14 cellular contexts compared by ENCODE assay signal in the genomic region with DNA sequence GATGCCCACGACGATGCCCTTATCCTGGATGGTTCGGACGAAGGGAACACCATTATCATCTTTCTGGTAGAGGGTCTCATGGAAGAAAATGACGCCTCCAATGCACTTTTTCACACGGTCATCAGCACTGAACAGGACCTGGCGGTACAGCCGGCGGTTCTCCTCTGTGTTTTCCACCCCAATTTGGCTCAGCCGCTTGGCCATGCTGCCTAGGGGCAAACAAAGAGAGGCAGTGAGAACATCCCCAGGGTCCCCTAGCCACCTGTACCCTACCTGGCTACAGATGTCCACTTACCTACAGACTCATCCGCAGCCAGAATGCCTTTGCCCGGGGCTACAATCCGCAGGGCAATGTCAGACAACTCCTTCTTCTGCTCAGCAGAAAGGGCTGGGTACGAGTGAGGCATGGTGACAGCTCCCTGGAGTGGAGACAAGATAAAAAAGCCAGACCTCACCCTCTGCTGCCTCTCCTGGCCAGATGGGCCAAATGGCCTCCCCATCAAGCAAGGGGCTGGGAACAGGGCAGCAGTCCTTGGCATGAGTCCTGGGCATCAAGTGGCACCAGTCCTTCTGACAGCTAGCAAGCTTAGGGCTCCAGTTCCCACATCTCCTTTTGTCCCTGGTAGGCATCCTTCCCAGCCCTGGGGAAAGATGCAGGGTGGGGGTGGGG. TPM values are rescaled to one million over a fixed set of nuclear protein-coding genes. Genes with fewer than 3 reads are reported as not detected.
DNase-seq lines count a peak whose midpoint lies in the region; TF ChIP-seq lines count a peak whose summit lies in the region.
"Had no signal": no experiment of that assay in that cellular context is flagged by ENCODE, and none has a peak within 500 bp of the region (broad histone marks: within the 10 kb centered on the region; RNA-seq: fewer than 3 reads in every experiment).

No MANE protein-coding gene starts in this region.

- H4K20me1 ChIP-seq in DOHH2 (ENCODE audit: control insufficient read depth, insufficient read depth, low read depth, low read length), result no peaks in the 10 kb centered on the region
- peaks cover 2% of the 10 kb centered on the region for H4K20me1 ChIP-seq in H9 (ENCODE audit: control insufficient read depth, insufficient read depth, insufficient read length)

- H3K79me1 ChIP-seq in H9 (ENCODE audit: insufficient read depth, low read depth, low read length, poor library complexity, severe bottlenecking), result no peaks in the 10 kb centered on the region
- no peaks in the 10 kb centered on the region for H3K79me1 ChIP-seq in mesendoderm (ENCODE audit: low read length)

- no peak for TF ChIP-seq POLR2A in vagina (IDR thresholded peaks at IDR 0.05)

- no peak overlapping the region for H2BK20ac ChIP-seq in H9 (ENCODE audit: low read depth, low read length, poor library complexity, severe bottlenecking)

- no peak overlapping the region for H3K23ac ChIP-seq in H9 (ENCODE audit: insufficient read length, low read depth, low read length)
- no peak overlapping the region for H3K23ac ChIP-seq in mesendoderm (ENCODE audit: low read length)

- H3K27me3 Mint-ChIP-seq in H9 (ENCODE audit: low read depth), result peaks cover 7% of the 10 kb centered on the region

- peaks cover 35% of the 10 kb centered on the region for H3K4me1 ChIP-seq in DOHH2 (ENCODE audit: control insufficient read depth, low read length)
- no peaks in the 10 kb centered on the region for H3K4me1 ChIP-seq in H9 (ENCODE audit: insufficient read depth, low read length)
- H3K4me1 ChIP-seq in mesendoderm (ENCODE audit: control insufficient read depth, low read depth, low read length), result peaks cover 8% of the 10 kb centered on the region
- H3K4me1 ChIP-seq in vagina, result peaks cover 27% of the 10 kb centered on the region

- H3K14ac ChIP-seq in H9 (ENCODE audit: insufficient read depth, low read length), result no peak overlapping the region

- H3K79me2 ChIP-seq in DOHH2 (ENCODE audit: control insufficient read depth, low read length) (peaks cover 9% of the 10 kb centered on the region), H9 (ENCODE audit: insufficient read depth, low read length) (no peaks in the 10 kb centered on the region), mesendoderm (ENCODE audit: control insufficient read depth, insufficient read depth, low read length) (no peaks in the 10 kb centered on the region)

- H3K27me3 ChIP-seq in DOHH2 (ENCODE audit: control insufficient read depth, low read length) (no peaks in the 10 kb centered on the region), H9 (ENCODE audit: insufficient read depth, low read length) (no peaks in the 10 kb centered on the region), mesendoderm (ENCODE audit: insufficient read depth, low read length, poor library complexity) (no peaks in the 10 kb centered on the region), vagina (no peaks in the 10 kb centered on the region)
- H3K27me3 ChIP-seq: gastrocnemius medialis, upper lobe of left lung had no signal

- no CpG with 5 or more reads among the region's 14 CpGs for WGBS in H9 (ENCODE audit: extremely low coverage, insufficient read length, low lambda C conversion rate)
- no CpG with 5 or more reads among the region's 14 CpGs for WGBS in mesendoderm (ENCODE audit: extremely low coverage, insufficient coverage, low lambda C conversion rate)

- peak overlapping the region; percentile 68 for H3K4me3 ChIP-seq in DOHH2 (ENCODE audit: low read length)
- H3K4me3 ChIP-seq in mesendoderm (ENCODE audit: low read length), result no peak overlapping the region
- no peak overlapping the region for H3K4me3 ChIP-seq in vagina
- H3K4me3 ChIP-seq: gastrocnemius medialis, lung, upper lobe of left lung had no signal

- H2BK5ac ChIP-seq in H9 (ENCODE audit: insufficient read length, low read length) (no peak overlapping the region), mesendoderm (ENCODE audit: low read length) (no peak overlapping the region)

- no peak overlapping the region for H4K91ac ChIP-seq in H9 (ENCODE audit: insufficient read length, low read depth, low read length)

- H3K9ac ChIP-seq in H9 (ENCODE audit: extremely low read depth, insufficient read length, low read length) (no peak overlapping the region), mesendoderm (ENCODE audit: low read length) (no peak overlapping the region)

- H3K4ac ChIP-seq in H9 (ENCODE audit: low read depth, low read length) (no peak overlapping the region), mesendoderm (ENCODE audit: low read depth, low read length) (no peak overlapping the region)

- H3K18ac ChIP-seq in H9 (ENCODE audit: insufficient read length, low read depth, low read length) (no peak overlapping the region), mesendoderm (ENCODE audit: low read length) (no peak overlapping the region)

- no peak overlapping the region for H2AFZ ChIP-seq in H9 (ENCODE audit: low read length)

- peaks cover 23 to 52% (median 51%) of the 10 kb centered on the region in 3 experiments; a peak in 6 of 7 replicates for H3K36me3 Mint-ChIP-seq in H9 (ENCODE audit: insufficient read depth in 1 of 3, low read depth in 3 of 3)

- H3K9me2 ChIP-seq in DOHH2 (replicated peaks; ENCODE audit: control insufficient read depth, low read length), result no peaks in the 10 kb centered on the region

- H3K4me3 Mint-ChIP-seq in H9, result no peak overlapping the region

- H3K27ac Mint-ChIP-seq in H9, result no peak overlapping the region

- no peak overlapping the region for H3T11ph ChIP-seq in H9 (ENCODE audit: low read length)

- H3K4me2 ChIP-seq in DOHH2 (ENCODE audit: low read length) (peak overlapping the region; percentile 61), H9 (ENCODE audit: insufficient read depth, insufficient read length, low read length) (peak overlapping the region; percentile 38), mesendoderm (ENCODE audit: low read length) (no peak overlapping the region)

- H2BK120ac ChIP-seq in H9 (ENCODE audit: low read depth, low read length, poor library complexity, severe bottlenecking) (no peak overlapping the region), mesendoderm (ENCODE audit: low read depth, low read length) (no peak overlapping the region)

- no peak overlapping the region for H2AK5ac ChIP-seq in H9 (ENCODE audit: insufficient read length, low read length)
- H2AK5ac ChIP-seq in mesendoderm (ENCODE audit: low read length), result no peak overlapping the region

- peak; percentile 8 for TF ChIP-seq CTCF in DOHH2 (IDR thresholded peaks at IDR 0.05; ENCODE audit: low read depth, low read length, poor library complexity, severe bottlenecking)
- peak; percentile 24; the same call in 1 of the 3 replicates for TF ChIP-seq CTCF in H9 (conservative IDR thresholded peaks at IDR 0.05)
- TF ChIP-seq CTCF in vagina (IDR thresholded peaks at IDR 0.05), result no peak

- DNase-seq in H9, result no peak
- peak; percentile 28 to 51 for DNase-seq in cerebellar nuclear complex (lab: John Stamatoyannopoulos, UW)
- DNase-seq in mesendoderm, result peak; percentile 42
- no peak for DNase-seq in vagina (ENCODE audit: extremely low spot score in 2 of 2)
- DNase-seq in NCI-H1417 treated with DMSO at 0.1 percent for 48 hours (lab: John Stamatoyannopoulos, UW), result no peak
- DNase-seq in stimulated activated CD4-positive, alpha-beta T cell treated with anti-CD3 and anti-CD28 coated beads, Interleukin-4, amount 100 ng/mL, for 4 hours, result no peak
- DNase-seq: Calu3, gastrocnemius medialis, NCI-H1694, retina, upper lobe of left lung had no signal

- H3K9me3 Mint-ChIP-seq in H9, result no peaks in the 10 kb centered on the region
- H3K9me3 Mint-ChIP-seq: dendritic cell treated with granulocyte-macrophage colony-stimulating factor and Interleukin-4, amounts not matched to agents 40 ng/mL and 50 ng/mL, for 4 days had no signal

- H3F3A ChIP-seq in DOHH2 (ENCODE audit: control insufficient read depth, insufficient read depth), result peaks cover 17% of the 10 kb centered on the region

- no peak overlapping the region for H2BK12ac ChIP-seq in H9 (ENCODE audit: insufficient read length, low read depth, low read length)

- H4K8ac ChIP-seq in H9 (replicated peaks; ENCODE audit: insufficient read length, low read depth, low read length) (no peak overlapping the region), mesendoderm (ENCODE audit: low read depth, low read length) (no peak overlapping the region)

- H3K23me2 ChIP-seq in H9 (ENCODE audit: insufficient read length, low read depth, low read length, poor library complexity, severe bottlenecking), result peaks cover 11% of the 10 kb centered on the region

- H3K27ac ChIP-seq in DOHH2 (ENCODE audit: low read depth, low read length), result no peak overlapping the region
- H3K27ac ChIP-seq in H9 (ENCODE audit: insufficient read length, low read depth, low read length), result no peak overlapping the region
- no peak overlapping the region for H3K27ac ChIP-seq in mesendoderm (ENCODE audit: low read depth, low read length)
- no peak overlapping the region for H3K27ac ChIP-seq in vagina
- H3K27ac ChIP-seq: gastrocnemius medialis, upper lobe of left lung had no signal

- H3K36me3 ChIP-seq in DOHH2 (ENCODE audit: control insufficient read depth, low read length), result peaks cover 72% of the 10 kb centered on the region
- H3K36me3 ChIP-seq in mesendoderm (ENCODE audit: control insufficient read depth, insufficient read depth, low read length), result peaks cover 15% of the 10 kb centered on the region
- no peaks in the 10 kb centered on the region for H3K36me3 ChIP-seq in vagina
- H3K36me3 ChIP-seq: gastrocnemius medialis, upper lobe of left lung had no signal

- H3K4me1 Mint-ChIP-seq in H9, result peaks cover 20 to 32% of the 10 kb centered on the region in 2 experiments

- H2BK15ac ChIP-seq in H9 (ENCODE audit: low read depth, low read length) (no peak overlapping the region), mesendoderm (replicated peaks; ENCODE audit: low read depth) (no peak overlapping the region)

- no peaks in the 10 kb centered on the region for H3K9me3 ChIP-seq in DOHH2 (ENCODE audit: control insufficient read depth, insufficient read depth, low read length)
- no peaks in the 10 kb centered on the region for H3K9me3 ChIP-seq in H9 (ENCODE audit: control insufficient read depth, low read depth, low read length)
- H3K9me3 ChIP-seq in vagina, result no peaks in the 10 kb centered on the region
- H3K9me3 ChIP-seq: gastrocnemius medialis, upper lobe of left lung had no signal

- H4K5ac ChIP-seq in H9 (ENCODE audit: insufficient read length, low read depth, low read length) (no peak overlapping the region), mesendoderm (ENCODE audit: low read length) (no peak overlapping the region)

- H3K56ac ChIP-seq in H9 (ENCODE audit: insufficient read length, low read depth, low read length) (no peak overlapping the region), mesendoderm (ENCODE audit: low read length) (no peak overlapping the region)

- intact Hi-C loops in vagina (cut with DNase I), result no loop called here

RNA-seq across cellular contexts. Expression of a gene that starts 1.4 kb away (rescaled TPM):
- total RNA-seq in H9 (2021), result 53.2 and 58.0 TPM in 2 replicates
- polyA plus RNA-seq in mesendoderm (2013, experiment 1 of 2), result 26.6 TPM
- polyA plus RNA-seq in mesendoderm (2013, experiment 2 of 2), result 27.3 TPM
- total RNA-seq in vagina, result 20.1 TPM

RNA-seq across cellular contexts. Expression of a gene that starts 3.9 kb away (rescaled TPM):
- total RNA-seq in H9 (2021) (40.3 and 45.8 TPM in 2 replicates), vagina (22.8 TPM)
- polyA plus RNA-seq in mesendoderm (2013, experiment 1 of 2), result 28.0 TPM
- polyA plus RNA-seq in mesendoderm (2013, experiment 2 of 2), result 28.6 TPM

RNA-seq across cellular contexts. Expression of a gene that starts 22.8 kb away (rescaled TPM):
- total RNA-seq in H9 (2021), result 36.9 and 38.3 TPM in 2 replicates
- 33.1 TPM for polyA plus RNA-seq in mesendoderm (2013, experiment 1 of 2)
- polyA plus RNA-seq in mesendoderm (2013, experiment 2 of 2), result 32.1 TPM
- total RNA-seq in vagina, result 38.1 TPM

RNA-seq across cellular contexts. Expression of a gene that starts 23.6 kb away (rescaled TPM):
- total RNA-seq in H9 (2021) (114 and 122 TPM in 2 replicates), vagina (8.3 TPM)
- 103 TPM for polyA plus RNA-seq in mesendoderm (2013, experiment 1 of 2)
- 98.5 TPM for polyA plus RNA-seq in mesendoderm (2013, experiment 2 of 2)

RNA-seq across cellular contexts. Expression of a gene that starts 38.7 kb away (rescaled TPM):
- total RNA-seq in H9 (2021), result 25.2 and 25.8 TPM in 2 replicates
- 8.8 TPM for polyA plus RNA-seq in mesendoderm (2013, experiment 1 of 2)
- polyA plus RNA-seq in mesendoderm (2013, experiment 2 of 2), result 8.4 TPM
- total RNA-seq in vagina, result 21.6 TPM

Comparison
In these comparisons a context has a peak if more than half of its experiments do, and no peak if none do; other contexts are left out.
1. CTCF ChIP-seq: peak in DOHH2 (single experiment) and H9 (single experiment); none in vagina (0 of 3).
2. DNase-seq: peak in cerebellar nuclear complex (2 of 2) and mesendoderm (single experiment); none in H9 (single experiment), vagina (0 of 2), NCI-H1417 treated with DMSO at 0.1 percent for 48 hours (single experiment) and stimulated activated CD4-positive, alpha-beta T cell treated with anti-CD3 and anti-CD28 coated beads, Interleukin-4, amount 100 ng/mL, for 4 hours (0 of 2).